ENCODE assay signal across 12 cellular contexts in genomic region chr2:52498062-52498750, GRCh38.
"Had no signal": no experiment of that assay in that cellular context is flagged by ENCODE, and none has a peak within 500 bp of the region (broad histone marks: within the 10 kb centered on the region; RNA-seq: fewer than 3 reads in every experiment).

No MANE protein-coding gene starts in this region.

- ATAC-seq: foreskin keratinocyte; left lung; lower lobe of right lung; natural killer cell treated with Interleukin-12 subunit alpha and Interleukin-12 subunit beta and Interleukin-15 and Interleukin-18, amount 100 ng/mL, for 72 hours had no signal

- DNase-seq: dermis blood vessel endothelial cell; foreskin keratinocyte; immature natural killer cell; lower lobe of right lung; nucleus accumbens; sigmoid colon; stimulated activated CD4-positive, alpha-beta T cell treated with anti-CD3 and anti-CD28 coated beads, Interleukin-2, amount 100 ng/mL, for 24 hours; stimulated activated CD4-positive, alpha-beta T cell treated with anti-CD3 and anti-CD28 coated beads, Interleukin-4, amount 100 ng/mL, for 4 hours; stimulated activated naive CD4-positive, alpha-beta T cell treated with Interleukin-2 at 50 U/mL for 16 hours; trophoblast cell had no signal
